11 cellular contexts compared by ENCODE assay signal in the genomic region with DNA sequence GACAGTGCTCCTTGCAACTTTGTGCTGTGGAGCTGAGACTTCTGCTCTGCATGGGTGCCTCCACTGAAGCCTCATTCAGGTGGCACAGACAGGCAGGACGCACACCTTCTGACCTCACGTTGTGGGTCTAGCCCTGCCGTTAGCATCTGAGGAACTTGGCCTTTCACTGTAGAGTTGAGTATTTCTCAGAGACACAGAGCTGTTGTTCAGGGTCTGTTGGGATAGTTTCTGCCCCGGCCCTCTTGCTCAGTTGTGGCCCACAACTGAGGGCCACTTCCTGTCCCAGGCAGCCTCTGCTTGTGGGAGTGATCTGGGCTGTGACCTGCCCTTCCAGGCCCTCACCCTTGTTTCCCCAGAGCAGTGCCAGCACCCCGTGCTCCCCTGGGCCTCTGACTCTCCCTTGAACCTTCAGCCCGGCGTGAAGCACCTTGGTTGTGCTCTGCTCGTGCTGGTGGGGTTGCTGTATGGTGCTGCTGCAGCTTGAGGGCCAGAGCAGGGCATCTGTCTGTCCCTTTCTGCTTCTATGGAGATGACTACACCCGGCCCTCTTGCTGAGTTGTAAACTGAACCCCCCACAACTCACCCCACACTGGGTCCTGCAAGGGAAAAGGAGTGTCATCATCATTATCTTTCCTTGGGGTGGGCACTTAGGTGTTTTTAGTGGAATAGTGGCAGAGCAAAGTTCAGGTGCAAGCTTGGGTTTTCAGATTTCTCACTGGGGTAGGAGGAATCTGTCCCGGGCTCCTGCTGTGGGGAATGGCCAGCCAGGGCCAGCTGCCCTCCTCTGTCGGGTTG. TPM values are rescaled to one million over a fixed set of nuclear protein-coding genes. Genes with fewer than 3 reads are reported as not detected.
DNase-seq lines count a peak whose midpoint lies in the region; ATAC-seq lines count a peak whose summit lies in the region.
"Had no signal": no experiment of that assay in that cellular context is flagged by ENCODE, and none has a peak within 500 bp of the region (broad histone marks: within the 10 kb centered on the region; RNA-seq: fewer than 3 reads in every experiment).

No MANE protein-coding gene starts in this region.

- intact Hi-C loops in activated CD4-positive, alpha-beta T cell treated with anti-CD3 and anti-CD28 coated beads for 36 hours (cut with DNase I, micrococcal nuclease): no loop called here

- DNase-seq in activated CD4-positive, alpha-beta T cell treated with anti-CD3 and anti-CD28 coated beads for 36 hours: no peak
- DNase-seq in activated CD4-positive, alpha-beta T cell treated with anti-CD3 and anti-CD28 coated beads for 4 hours: no peak
- DNase-seq in activated naive CD8-positive, alpha-beta T cell treated with anti-CD3 and anti-CD28 coated beads, Interleukin-2, amount 50 U/mL, for 24 hours: no peak
- DNase-seq in stimulated activated naive CD8-positive, alpha-beta T cell treated with anti-CD3 and anti-CD28 coated beads, Interleukin-15, Interleukin-2, amounts not matched to agents 100 U/mL and 50 U/mL, for 24 hours: no peak
- no peak for DNase-seq in CD1c-positive myeloid dendritic cell (ENCODE audit: extremely low spot score)
- DNase-seq: activated CD4-positive, alpha-beta T cell treated with anti-CD3 and anti-CD28 coated beads, Interleukin-2, amount 50 U/mL, for 4 hours; SHP77 had no signal

- no peaks in the 10 kb centered on the region for H3K36me3 Mint-ChIP-seq in activated CD4-positive, alpha-beta T cell treated with anti-CD3 and anti-CD28 coated beads for 36 hours (ENCODE audit: low read depth)
- H3K36me3 Mint-ChIP-seq in activated naive CD8-positive, alpha-beta T cell treated with anti-CD3 and anti-CD28 coated beads, Interleukin-2, amount 50 U/mL, for 24 hours (ENCODE audit: low read depth): no peaks in the 10 kb centered on the region

- H3K27me3 Mint-ChIP-seq in activated CD4-positive, alpha-beta T cell treated with anti-CD3 and anti-CD28 coated beads for 36 hours: no peaks in the 10 kb centered on the region
- no peaks in the 10 kb centered on the region for H3K27me3 Mint-ChIP-seq in activated naive CD8-positive, alpha-beta T cell treated with anti-CD3 and anti-CD28 coated beads, Interleukin-2, amount 50 U/mL, for 24 hours

- H3K9me3 Mint-ChIP-seq in activated CD4-positive, alpha-beta T cell treated with anti-CD3 and anti-CD28 coated beads for 36 hours (ENCODE audit: low read depth): no peaks in the 10 kb centered on the region
- no peaks in the 10 kb centered on the region for H3K9me3 Mint-ChIP-seq in activated naive CD8-positive, alpha-beta T cell treated with anti-CD3 and anti-CD28 coated beads, Interleukin-2, amount 50 U/mL, for 24 hours

- peak overlapping the region; percentile 82 for H3K27ac Mint-ChIP-seq in activated CD4-positive, alpha-beta T cell treated with anti-CD3 and anti-CD28 coated beads for 36 hours
- H3K27ac Mint-ChIP-seq in activated naive CD8-positive, alpha-beta T cell treated with anti-CD3 and anti-CD28 coated beads, Interleukin-2, amount 50 U/mL, for 24 hours: peak overlapping the region; percentile 54

- H3K4me3 Mint-ChIP-seq in activated CD4-positive, alpha-beta T cell treated with anti-CD3 and anti-CD28 coated beads for 36 hours: peak overlapping the region; percentile 17
- no peak overlapping the region for H3K4me3 Mint-ChIP-seq in activated naive CD8-positive, alpha-beta T cell treated with anti-CD3 and anti-CD28 coated beads, Interleukin-2, amount 50 U/mL, for 24 hours

- H3K4me1 Mint-ChIP-seq in activated CD4-positive, alpha-beta T cell treated with anti-CD3 and anti-CD28 coated beads for 36 hours: peaks cover 82% of the 10 kb centered on the region
- H3K4me1 Mint-ChIP-seq in activated naive CD8-positive, alpha-beta T cell treated with anti-CD3 and anti-CD28 coated beads, Interleukin-2, amount 50 U/mL, for 24 hours: peaks cover 81% of the 10 kb centered on the region

- peak; percentile 49 for ATAC-seq in activated CD4-positive, alpha-beta T cell treated with anti-CD3 and anti-CD28 coated beads for 36 hours
- ATAC-seq in HG03196 (IDR thresholded peaks at IDR 0.05; ENCODE audit: unreplicated experiment) (peak; percentile 51), HG02763 (IDR thresholded peaks at IDR 0.05; ENCODE audit: unreplicated experiment) (no peak), GM18520 (IDR thresholded peaks at IDR 0.05; ENCODE audit: unreplicated experiment) (no peak)
- peak; percentile 43 for ATAC-seq in activated naive CD8-positive, alpha-beta T cell treated with anti-CD3 and anti-CD28 coated beads, Interleukin-2, amount 50 U/mL, for 24 hours
- peak; percentile 35 for ATAC-seq in stimulated activated naive CD8-positive, alpha-beta T cell treated with anti-CD3 and anti-CD28 coated beads, Interleukin-15, Interleukin-2, amounts not matched to agents 100 U/mL and 50 U/mL, for 24 hours
- ATAC-seq: A549 had no signal

- CTCF ChIA-PET in activated CD4-positive, alpha-beta T cell treated with anti-CD3 and anti-CD28 coated beads for 36 hours (lab: Charles Lee): interaction anchor here (0.7 to 2.1 kb wide), 5 partner anchors 10 to 85 kb away, joined by 3 to 6 read pairs (median 5); a partner anchor contains a TSS

- POLR2A ChIA-PET in activated CD4-positive, alpha-beta T cell treated with anti-CD3 and anti-CD28 coated beads for 36 hours (lab: Charles Lee): interaction anchor here (0.6 to 2.0 kb wide), 3 partner anchors 7 to 17 kb away, joined by 3 to 8 read pairs (median 3); no protein-coding TSS in a partner anchor

RNA-seq across cellular contexts. Expression of a gene that starts 11.7 kb away (rescaled TPM):
- total RNA-seq in activated CD4-positive, alpha-beta T cell treated with anti-CD3 and anti-CD28 coated beads for 36 hours: 10 to 100 TPM; 15.3 to 16.7 TPM

RNA-seq across cellular contexts. Expression of a gene that starts 18.3 kb away (rescaled TPM):
- total RNA-seq in activated CD4-positive, alpha-beta T cell treated with anti-CD3 and anti-CD28 coated beads for 36 hours: 1 to 10 TPM; 5.4 to 6.2 TPM

RNA-seq across cellular contexts. Expression of a gene that starts 46.9 kb away (rescaled TPM):
- 10 to 100 TPM; 30.8 to 46.2 TPM for total RNA-seq in activated CD4-positive, alpha-beta T cell treated with anti-CD3 and anti-CD28 coated beads for 36 hours

Comparison
In these comparisons a context has a peak if more than half of its experiments do, and no peak if none do; other contexts are left out.
1. ATAC-seq: peak in activated CD4-positive, alpha-beta T cell treated with anti-CD3 and anti-CD28 coated beads for 36 hours (single experiment), HG03196 (single experiment), activated naive CD8-positive, alpha-beta T cell treated with anti-CD3 and anti-CD28 coated beads, Interleukin-2, amount 50 U/mL, for 24 hours (single experiment) and stimulated activated naive CD8-positive, alpha-beta T cell treated with anti-CD3 and anti-CD28 coated beads, Interleukin-15, Interleukin-2, amounts not matched to agents 100 U/mL and 50 U/mL, for 24 hours (single experiment); none in HG02763 (single experiment) and GM18520 (single experiment).